In the genomic region with DNA sequence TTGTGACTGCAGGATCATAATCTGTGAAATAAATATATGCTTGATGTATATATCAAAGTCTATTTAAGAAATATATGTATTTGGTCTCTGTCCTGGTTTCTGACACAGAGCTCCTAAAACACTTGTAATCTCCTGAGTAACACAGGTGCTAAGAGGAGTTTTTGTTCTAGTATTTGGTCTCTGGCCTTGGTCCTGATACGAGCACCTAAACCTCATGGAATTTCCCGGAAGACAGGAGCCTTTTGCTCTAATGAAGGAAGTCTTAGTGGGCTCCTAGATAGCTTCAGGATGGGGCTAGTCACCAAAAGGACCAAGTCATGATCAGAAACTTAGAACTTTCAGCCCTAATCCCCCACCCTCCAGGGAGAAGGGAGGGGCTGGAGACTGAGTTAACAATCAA, we compare ENCODE assay signal across 2 cellular contexts.
TF ChIP-seq lines count a peak whose summit lies in the region.

No MANE protein-coding gene starts in this region.

TF ChIP-seq in HEK293, 187 proteins besides CTCF, POLR2A, EP300 and RAD21:
- no peak for TF ChIP-seq ZNF214 (tag by site-specific recombination; IDR thresholded peaks at IDR 0.05; ENCODE audit: borderline replicate concordance)
- TF ChIP-seq, protein P1, sequence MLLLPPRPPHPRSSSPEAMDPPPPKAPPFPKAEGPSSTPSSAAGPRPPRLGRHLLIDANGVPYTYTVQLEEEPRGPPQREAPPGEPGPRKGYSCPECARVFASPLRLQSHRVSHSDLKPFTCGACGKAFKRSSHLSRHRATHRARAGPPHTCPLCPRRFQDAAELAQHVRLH (tag by site-specific recombination; IDR thresholded peaks at IDR 0.05) = no peak
- TF ChIP-seq, protein P2, sequence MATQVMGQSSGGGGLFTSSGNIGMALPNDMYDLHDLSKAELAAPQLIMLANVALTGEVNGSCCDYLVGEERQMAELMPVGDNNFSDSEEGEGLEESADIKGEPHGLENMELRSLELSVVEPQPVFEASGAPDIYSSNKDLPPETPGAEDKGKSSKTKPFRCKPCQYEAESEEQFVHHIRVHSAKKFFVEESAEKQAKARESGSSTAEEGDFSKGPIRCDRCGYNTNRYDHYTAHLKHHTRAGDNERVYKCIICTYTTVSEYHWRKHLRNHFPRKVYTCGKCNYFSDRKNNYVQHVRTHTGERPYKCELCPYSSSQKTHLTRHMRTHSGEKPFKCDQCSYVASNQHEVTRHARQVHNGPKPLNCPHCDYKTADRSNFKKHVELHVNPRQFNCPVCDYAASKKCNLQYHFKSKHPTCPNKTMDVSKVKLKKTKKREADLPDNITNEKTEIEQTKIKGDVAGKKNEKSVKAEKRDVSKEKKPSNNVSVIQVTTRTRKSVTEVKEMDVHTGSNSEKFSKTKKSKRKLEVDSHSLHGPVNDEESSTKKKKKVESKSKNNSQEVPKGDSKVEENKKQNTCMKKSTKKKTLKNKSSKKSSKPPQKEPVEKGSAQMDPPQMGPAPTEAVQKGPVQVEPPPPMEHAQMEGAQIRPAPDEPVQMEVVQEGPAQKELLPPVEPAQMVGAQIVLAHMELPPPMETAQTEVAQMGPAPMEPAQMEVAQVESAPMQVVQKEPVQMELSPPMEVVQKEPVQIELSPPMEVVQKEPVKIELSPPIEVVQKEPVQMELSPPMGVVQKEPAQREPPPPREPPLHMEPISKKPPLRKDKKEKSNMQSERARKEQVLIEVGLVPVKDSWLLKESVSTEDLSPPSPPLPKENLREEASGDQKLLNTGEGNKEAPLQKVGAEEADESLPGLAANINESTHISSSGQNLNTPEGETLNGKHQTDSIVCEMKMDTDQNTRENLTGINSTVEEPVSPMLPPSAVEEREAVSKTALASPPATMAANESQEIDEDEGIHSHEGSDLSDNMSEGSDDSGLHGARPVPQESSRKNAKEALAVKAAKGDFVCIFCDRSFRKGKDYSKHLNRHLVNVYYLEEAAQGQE (tag by site-specific recombination; IDR thresholded peaks at IDR 0.05) = peak; percentile 79

TF ChIP-seq in GM12878, 131 proteins besides CTCF, POLR2A, EP300 and RAD21:
- TF ChIP-seq, protein P2 (IDR thresholded peaks at IDR 0.05; ENCODE audit: low read depth, low read length) = peak; percentile 67
- TF ChIP-seq RBBP5 (conservative IDR thresholded peaks at IDR 0.05) = no peak
